9 cellular contexts compared by ENCODE assay signal in the genomic region with DNA sequence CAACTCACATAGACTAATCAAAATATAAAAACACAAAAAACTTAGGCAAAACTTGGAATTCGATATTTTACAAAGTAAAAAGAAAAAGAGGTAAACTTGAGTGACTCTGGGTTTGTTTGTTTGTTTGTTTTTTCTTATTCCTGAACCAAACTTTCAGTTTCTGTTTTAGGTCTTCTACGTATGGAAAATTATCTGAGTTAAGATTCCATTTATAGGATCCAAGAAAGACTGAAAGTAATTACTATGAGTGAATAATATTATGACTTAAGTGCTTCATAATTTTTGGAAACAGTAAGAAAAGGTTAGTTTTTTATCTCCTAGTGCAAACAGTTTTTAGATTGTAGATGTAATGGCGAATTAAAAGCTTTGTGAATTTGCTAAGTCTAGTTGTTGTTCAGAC. TPM values are rescaled to one million over a fixed set of nuclear protein-coding genes. Genes with fewer than 3 reads are reported as not detected.
A peak's percentile ranks its signal among the peaks of the same experiment; 100 is the strongest.
DNase-seq lines count a peak whose midpoint lies in the region; ATAC-seq and TF ChIP-seq lines count a peak whose summit lies in the region.
"Had no signal": no experiment of that assay in that cellular context is flagged by ENCODE, and none has a peak within 500 bp of the region (broad histone marks: within the 10 kb centered on the region; RNA-seq: fewer than 3 reads in every experiment).

No MANE protein-coding gene starts in this region.

- H4K20me1 ChIP-seq in HCT116 (ENCODE audit: insufficient read depth) = no peaks in the 10 kb centered on the region

- POLR2A ChIA-PET in HCT116 (lab: Charles Lee) = no interaction called here

- H3K4me1 ChIP-seq in HCT116 (ENCODE audit: control insufficient read depth in 1 of 2, insufficient read depth in 2 of 2, low read length in 2 of 2) = no peaks in the 10 kb centered on the region

- no peak for TF ChIP-seq CTCF in HCT116 (IDR thresholded peaks at IDR 0.05 in 2 of 3, conservative IDR thresholded peaks at IDR 0.05 in 1 of 3; ENCODE audit: borderline replicate concordance in 1 of 3, insufficient read depth in 1 of 3, low read depth in 2 of 3, low read length in 2 of 3)
- no peak for TF ChIP-seq CTCF in mesothelial cell of epicardium (IDR thresholded peaks at IDR 0.05; ENCODE audit: unreplicated experiment)

- no peak overlapping the region for H3K27ac ChIP-seq in HCT116 (ENCODE audit: low read depth, low read length)

- H2AFZ ChIP-seq in HCT116 (ENCODE audit: low read depth, low read length, poor library complexity, severe bottlenecking) = peak overlapping the region; percentile 21

- intact Hi-C loops in HCT116 (cut with micrococcal nuclease) = no loop called here

- no peaks in the 10 kb centered on the region for H3K27me3 Mint-ChIP-seq in activated naive CD8-positive, alpha-beta T cell treated with anti-CD3 and anti-CD28 coated beads, Interleukin-2, amount 50 U/mL, for 24 hours
- H3K27me3 Mint-ChIP-seq in naive B cell (no peaks in the 10 kb centered on the region), mesothelial cell of epicardium (ENCODE audit: low read depth) (peaks cover 22% of the 10 kb centered on the region)

- H3K27ac Mint-ChIP-seq in activated naive CD8-positive, alpha-beta T cell treated with anti-CD3 and anti-CD28 coated beads, Interleukin-2, amount 50 U/mL, for 24 hours = peak overlapping the region; percentile 95
- H3K27ac Mint-ChIP-seq in naive B cell = peak overlapping the region; percentile 86 to 95 (median 94)
- H3K27ac Mint-ChIP-seq in mesothelial cell of epicardium = no peak overlapping the region

- H3K4me1 Mint-ChIP-seq in activated naive CD8-positive, alpha-beta T cell treated with anti-CD3 and anti-CD28 coated beads, Interleukin-2, amount 50 U/mL, for 24 hours = peaks cover 72% of the 10 kb centered on the region
- H3K4me1 Mint-ChIP-seq in naive B cell = peaks cover 18 to 50% (median 31%) of the 10 kb centered on the region in 3 donors
- H3K4me1 Mint-ChIP-seq in mesothelial cell of epicardium = no peaks in the 10 kb centered on the region

- H3K4me3 ChIP-seq in HCT116 (replicated peaks in 1 of 2; ENCODE audit: low read depth in 1 of 2, low read length in 2 of 2) (no peak overlapping the region), MG63 (no peak overlapping the region)

- RAD21 ChIA-PET in HCT116 (lab: Charles Lee; ENCODE audit: low non-redundant PET in 1 of 2, low total read pairs in 2 of 2, uncharacterized antibody in 2 of 2, unreplicated experiment in 2 of 2) = no interaction called here

- peak; percentile 38 for DNase-seq in CD1c-positive myeloid dendritic cell (ENCODE audit: extremely low spot score)
- DNase-seq in HCT116 (ENCODE audit: low read depth, low spot score) = no peak
- no peak for DNase-seq in activated naive CD8-positive, alpha-beta T cell treated with anti-CD3 and anti-CD28 coated beads, Interleukin-2, amount 50 U/mL, for 24 hours
- DNase-seq in naive B cell = no peak
- no peak for DNase-seq in MG63
- no peak for DNase-seq in mesothelial cell of epicardium (ENCODE audit: low spot score in 2 of 2, unreplicated experiment in 2 of 2)
- DNase-seq in NCI-H1092 treated with DMSO at 0.1 percent for 48 hours (lab: John Stamatoyannopoulos, UW) = no peak
- DNase-seq: NCI-H510A treated with DMSO at 0.1 percent for 48 hours had no signal

- no peaks in the 10 kb centered on the region for H3K9me2 ChIP-seq in HCT116 (ENCODE audit: insufficient read depth)

- no TSS peak for BruUV-seq in HCT116 (replicated peaks; lab: Mats Ljungman, UMichigan)

- no peaks in the 10 kb centered on the region for H3K27me3 ChIP-seq in HCT116 (ENCODE audit: insufficient read depth, low read length)
- H3K27me3 ChIP-seq in MG63 = peaks cover 4% of the 10 kb centered on the region

- no peaks in the 10 kb centered on the region for H3K9me3 ChIP-seq in HCT116 (ENCODE audit: control insufficient read depth in 1 of 2, insufficient read depth in 1 of 2, low read depth in 1 of 2, low read length in 2 of 2)
- H3K9me3 ChIP-seq in MG63 = no peaks in the 10 kb centered on the region

- no peak for ATAC-seq in HCT116
- no peak for ATAC-seq in activated naive CD8-positive, alpha-beta T cell treated with anti-CD3 and anti-CD28 coated beads, Interleukin-2, amount 50 U/mL, for 24 hours
- ATAC-seq in naive B cell (ENCODE audit: low read depth in 2 of 2) = no peak
- ATAC-seq in GM21619 (IDR thresholded peaks at IDR 0.05; ENCODE audit: unreplicated experiment) = no peak

- no peak for TF ChIP-seq POLR2A in HCT116 (IDR thresholded peaks at IDR 0.05; ENCODE audit: borderline replicate concordance, extremely low read depth, insufficient read depth, insufficient read length)

- H3K36me3 ChIP-seq in HCT116 (ENCODE audit: control insufficient read depth in 1 of 2, insufficient read depth in 2 of 2, low read length in 2 of 2) (no peaks in the 10 kb centered on the region), MG63 (no peaks in the 10 kb centered on the region)

- H3K36me3 Mint-ChIP-seq in activated naive CD8-positive, alpha-beta T cell treated with anti-CD3 and anti-CD28 coated beads, Interleukin-2, amount 50 U/mL, for 24 hours (ENCODE audit: low read depth) = peaks cover 46% of the 10 kb centered on the region
- H3K36me3 Mint-ChIP-seq in naive B cell = peaks cover 9 to 21% of the 10 kb centered on the region in 2 donors
- no peaks in the 10 kb centered on the region for H3K36me3 Mint-ChIP-seq in mesothelial cell of epicardium

- no peaks in the 10 kb centered on the region for H3K9me3 Mint-ChIP-seq in activated naive CD8-positive, alpha-beta T cell treated with anti-CD3 and anti-CD28 coated beads, Interleukin-2, amount 50 U/mL, for 24 hours
- H3K9me3 Mint-ChIP-seq in naive B cell = no peaks in the 10 kb centered on the region
- no peaks in the 10 kb centered on the region for H3K9me3 Mint-ChIP-seq in mesothelial cell of epicardium

- peak overlapping the region; percentile 74 for H3K4me3 Mint-ChIP-seq in activated naive CD8-positive, alpha-beta T cell treated with anti-CD3 and anti-CD28 coated beads, Interleukin-2, amount 50 U/mL, for 24 hours
- H3K4me3 Mint-ChIP-seq in naive B cell (peak overlapping the region; percentile 7 to 84 (median 76)), mesothelial cell of epicardium (no peak overlapping the region)

- H3K79me2 ChIP-seq in HCT116 (ENCODE audit: insufficient read depth, low read length) = no peaks in the 10 kb centered on the region

- H3K4me2 ChIP-seq in HCT116 (ENCODE audit: low read length) = no peak overlapping the region

- TF ChIP-seq RAD21 in HCT116 (IDR thresholded peaks at IDR 0.05; ENCODE audit: low read depth) = no peak

- H3K9ac ChIP-seq in HCT116 (ENCODE audit: low read length) = no peak overlapping the region

- CTCF ChIA-PET in HCT116 (lab: Charles Lee) = no interaction called here

TF ChIP-seq in HCT116, 20 proteins besides CTCF, POLR2A, EP300 and RAD21:
- TF ChIP-seq EZH2phosphoT487 (IDR thresholded peaks at IDR 0.05; ENCODE audit: borderline replicate concordance) (no peak), ELF1 (IDR thresholded peaks at IDR 0.05; ENCODE audit: borderline replicate concordance, low read depth) (no peak)

RNA-seq across cellular contexts. Expression of a gene that starts 13.2 kb away (rescaled TPM):
- total RNA-seq in HCT116 (2021; ENCODE audit: unreplicated experiment) = not detected
- polyA plus RNA-seq in HCT116 (2012) = not detected in 2 replicates
- 10 to 100 TPM; 15.3 to 29.7 (median 22.0) TPM for polyA plus RNA-seq in naive B cell (ENCODE audit: low read depth in 6 of 6)
- not detected in 2 replicates for total RNA-seq in MG63 (2014; rRNA removed; shearing (Covaris generic); ENCODE audit: low replicate concordance)
- total RNA-seq in mesothelial cell of epicardium = 6.6 to 9.7 TPM (median 9.6 TPM) in 3 replicates
